Comparison of ENCODE assay signal across 1 cellular context in genomic region chr4:55158957-55159356, GRCh38.
TF ChIP-seq lines count a peak whose summit lies in the region.

No MANE protein-coding gene starts in this region.

TF ChIP-seq in GM12878, 131 proteins besides CTCF, POLR2A, EP300 and RAD21 (continued from another document):
- TF ChIP-seq, protein P1, sequence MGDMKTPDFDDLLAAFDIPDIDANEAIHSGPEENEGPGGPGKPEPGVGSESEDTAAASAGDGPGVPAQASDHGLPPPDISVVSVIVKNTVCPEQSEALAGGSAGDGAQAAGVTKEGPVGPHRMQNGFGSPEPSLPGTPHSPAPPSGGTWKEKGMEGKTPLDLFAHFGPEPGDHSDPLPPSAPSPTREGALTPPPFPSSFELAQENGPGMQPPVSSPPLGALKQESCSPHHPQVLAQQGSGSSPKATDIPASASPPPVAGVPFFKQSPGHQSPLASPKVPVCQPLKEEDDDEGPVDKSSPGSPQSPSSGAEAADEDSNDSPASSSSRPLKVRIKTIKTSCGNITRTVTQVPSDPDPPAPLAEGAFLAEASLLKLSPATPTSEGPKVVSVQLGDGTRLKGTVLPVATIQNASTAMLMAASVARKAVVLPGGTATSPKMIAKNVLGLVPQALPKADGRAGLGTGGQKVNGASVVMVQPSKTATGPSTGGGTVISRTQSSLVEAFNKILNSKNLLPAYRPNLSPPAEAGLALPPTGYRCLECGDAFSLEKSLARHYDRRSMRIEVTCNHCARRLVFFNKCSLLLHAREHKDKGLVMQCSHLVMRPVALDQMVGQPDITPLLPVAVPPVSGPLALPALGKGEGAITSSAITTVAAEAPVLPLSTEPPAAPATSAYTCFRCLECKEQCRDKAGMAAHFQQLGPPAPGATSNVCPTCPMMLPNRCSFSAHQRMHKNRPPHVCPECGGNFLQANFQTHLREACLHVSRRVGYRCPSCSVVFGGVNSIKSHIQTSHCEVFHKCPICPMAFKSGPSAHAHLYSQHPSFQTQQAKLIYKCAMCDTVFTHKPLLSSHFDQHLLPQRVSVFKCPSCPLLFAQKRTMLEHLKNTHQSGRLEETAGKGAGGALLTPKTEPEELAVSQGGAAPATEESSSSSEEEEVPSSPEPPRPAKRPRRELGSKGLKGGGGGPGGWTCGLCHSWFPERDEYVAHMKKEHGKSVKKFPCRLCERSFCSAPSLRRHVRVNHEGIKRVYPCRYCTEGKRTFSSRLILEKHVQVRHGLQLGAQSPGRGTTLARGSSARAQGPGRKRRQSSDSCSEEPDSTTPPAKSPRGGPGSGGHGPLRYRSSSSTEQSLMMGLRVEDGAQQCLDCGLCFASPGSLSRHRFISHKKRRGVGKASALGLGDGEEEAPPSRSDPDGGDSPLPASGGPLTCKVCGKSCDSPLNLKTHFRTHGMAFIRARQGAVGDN (IDR thresholded peaks at IDR 0.05): no peak
- no peak for TF ChIP-seq PAX5 (IDR thresholded peaks at IDR 0.05; ENCODE audit: borderline replicate concordance, low read depth, low read length)
- no peak for TF ChIP-seq BCL3 (IDR thresholded peaks at IDR 0.05; ENCODE audit: borderline replicate concordance, insufficient read depth, low read depth, low read length, poor library complexity, severe bottlenecking)
